In genomic region chr2:105929506-105929905, GRCh38 we compare ENCODE assay signal across 13 cellular contexts.
DNase-seq lines count a peak whose midpoint lies in the region; FAIRE-seq and TF ChIP-seq lines count a peak whose summit lies in the region.
"Had no signal": no experiment of that assay in that cellular context is flagged by ENCODE, and none has a peak within 500 bp of the region (broad histone marks: within the 10 kb centered on the region; RNA-seq: fewer than 3 reads in every experiment).

No MANE protein-coding gene starts in this region.

- no peak for TF ChIP-seq CTCF in epithelial cell of esophagus (IDR thresholded peaks at IDR 0.05; ENCODE audit: insufficient read depth, low read depth, low read length, missing control alignments)

- no peak overlapping the region for H3K4me3 ChIP-seq in epithelial cell of esophagus (ENCODE audit: low read length)
- H3K4me3 ChIP-seq: GM12878 had no signal

- DNase-seq in stimulated activated CD4-positive, alpha-beta T cell treated with anti-CD3 and anti-CD28 coated beads, Interleukin-12 subunit alpha, Interleukin-12 subunit beta, amount 100 ng/mL, for 24 hours (ENCODE audit: low read depth in 2 of 2) = peak; percentile 12 to 30
- DNase-seq in stimulated activated CD4-positive, alpha-beta T cell treated with anti-CD3 and anti-CD28 coated beads, Interleukin-4, amount 100 ng/mL, for 1 hour = no peak
- DNase-seq in activated T-cell treated with anti-CD3 and anti-CD28 coated beads for 24 hours (ENCODE audit: low read depth) (peak; percentile 21), epithelial cell of esophagus (ENCODE audit: low read depth) (peak; percentile 19), urothelium cell line (ENCODE audit: low spot score) (peak; percentile 63), NCI-H69 (lab: John Stamatoyannopoulos, UW) (no peak), SK-N-DZ (ENCODE audit: low spot score) (no peak), NCI-H1436 (lab: John Stamatoyannopoulos, UW) (no peak)
- DNase-seq: erythroblast, left ventricle myocardium superior, MM.1S, retina had no signal

- FAIRE-seq in urothelium cell line (lab: Jason Lieb, UNC) = peak; percentile 42
- FAIRE-seq: GM12878 had no signal

Comparison
In these comparisons a context has a peak if more than half of its experiments do, and no peak if none do; other contexts are left out.
1. DNase-seq: peak in stimulated activated CD4-positive, alpha-beta T cell treated with anti-CD3 and anti-CD28 coated beads, Interleukin-12 subunit alpha, Interleukin-12 subunit beta, amount 100 ng/mL, for 24 hours (2 of 2), activated T-cell treated with anti-CD3 and anti-CD28 coated beads for 24 hours (single experiment), epithelial cell of esophagus (single experiment) and urothelium cell line (single experiment); none in stimulated activated CD4-positive, alpha-beta T cell treated with anti-CD3 and anti-CD28 coated beads, Interleukin-4, amount 100 ng/mL, for 1 hour (single experiment), NCI-H69 (single experiment), SK-N-DZ (single experiment) and NCI-H1436 (single experiment).